Comparison of ENCODE assay signal across 22 cellular contexts in the genomic region with DNA sequence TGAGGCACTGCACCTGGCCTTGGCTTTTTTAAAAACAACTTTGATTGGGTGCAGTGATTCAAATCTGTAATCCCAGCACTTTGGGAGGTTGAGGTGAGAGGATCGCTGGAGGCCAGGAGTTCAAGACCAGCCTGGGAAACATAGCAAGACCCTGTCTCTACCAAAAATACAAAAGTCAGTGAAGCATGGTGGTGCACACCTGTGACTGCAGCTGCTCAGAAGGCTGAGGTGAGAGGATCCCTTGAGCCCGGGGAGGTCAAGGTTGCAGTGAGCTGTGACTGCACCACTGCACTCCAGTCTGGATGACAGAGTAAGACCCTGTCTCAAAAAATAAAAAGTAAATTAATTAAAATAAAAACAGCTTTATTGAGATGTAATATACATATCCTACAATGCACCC.
"Had no signal": no experiment of that assay in that cellular context is flagged by ENCODE, and none has a peak within 500 bp of the region (broad histone marks: within the 10 kb centered on the region; RNA-seq: fewer than 3 reads in every experiment).

No MANE protein-coding gene starts in this region.

- H3K4me3 ChIP-seq: lower lobe of right lung, ovary, psoas muscle, skin epidermis, spleen, testis, tibial artery, upper lobe of left lung, uterus had no signal

- H3K4me1 ChIP-seq: foreskin keratinocyte, lower lobe of right lung, psoas muscle, spleen, testis, tibial artery, upper lobe of left lung, uterus had no signal

- H3K27ac ChIP-seq: epithelial cell of prostate, foreskin keratinocyte, lower lobe of right lung, ovary, psoas muscle, skin epidermis, spleen, testis, tibial artery, upper lobe of left lung, uterus had no signal

- H3K36me3 ChIP-seq: lower lobe of right lung, ovary, spleen, tibial artery, upper lobe of left lung, uterus had no signal

- H3K9me3 ChIP-seq: ovary, testis, uterus had no signal

- H3K27me3 ChIP-seq: foreskin keratinocyte, ovary, testis, upper lobe of left lung, uterus had no signal

- DNase-seq: effector CD8-positive, alpha-beta T cell; endodermal cell; foreskin keratinocyte; head of caudate nucleus; left ventricle myocardium superior; lower lobe of right lung; natural killer cell; occipital lobe; ovary; posterior cingulate gyrus; psoas muscle; right cardiac atrium; spleen; stimulated activated CD4-positive, alpha-beta T cell treated with anti-CD3 and anti-CD28 coated beads, Interleukin-4, amount 100 ng/mL, for 4 hours; stimulated activated naive CD8-positive, alpha-beta T cell treated with anti-CD3 and anti-CD28 coated beads, Interleukin-15, Interleukin-2, amounts not matched to agents 100 U/mL and 50 U/mL, for 24 hours; substantia nigra; testis; upper lobe of left lung; uterus had no signal
